In the genomic region with DNA sequence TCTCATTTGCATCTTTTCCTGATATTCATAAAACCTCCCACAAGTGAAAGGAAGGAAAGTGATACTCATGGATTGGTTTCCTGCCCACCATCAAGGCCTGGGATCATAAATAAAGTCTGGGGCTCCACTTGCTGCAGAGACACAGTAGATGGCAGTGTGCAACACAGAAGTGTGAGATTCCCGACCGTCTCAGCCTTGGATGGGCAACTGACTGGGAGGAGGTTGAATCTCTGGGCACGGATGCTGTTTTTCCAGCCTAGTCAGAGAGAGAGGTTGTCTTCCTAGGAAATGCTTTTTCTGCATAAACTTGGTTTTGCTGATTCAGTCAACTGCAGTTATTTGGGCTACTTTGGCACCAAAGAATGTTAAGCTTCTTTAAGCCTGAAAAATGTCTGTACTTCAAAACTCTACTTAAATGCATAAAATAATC, we compare ENCODE assay signal across 9 cellular contexts. TPM values are rescaled to one million over a fixed set of nuclear protein-coding genes. Genes with fewer than 3 reads are reported as not detected.
DNase-seq lines count a peak whose midpoint lies in the region; ATAC-seq and TF ChIP-seq lines count a peak whose summit lies in the region.
"Had no signal": no experiment of that assay in that cellular context is flagged by ENCODE, and none has a peak within 500 bp of the region (broad histone marks: within the 10 kb centered on the region; RNA-seq: fewer than 3 reads in every experiment).

No MANE protein-coding gene starts in this region.

- H3K36me3 Mint-ChIP-seq in CD14-positive monocyte = no peaks in the 10 kb centered on the region
- no peaks in the 10 kb centered on the region for H3K36me3 Mint-ChIP-seq in activated naive CD4-positive, alpha-beta T cell treated with anti-CD3 and anti-CD28 coated beads, Interleukin-2, amount 50 U/mL, for 72 hours

- TF ChIP-seq CTCF in GM06990 (IDR thresholded peaks at IDR 0.05; ENCODE audit: insufficient read depth, low read length, poor library complexity, severe bottlenecking) = peak; percentile 49
- peak; percentile 83 for TF ChIP-seq CTCF in WERI-Rb-1 (IDR thresholded peaks at IDR 0.05; ENCODE audit: low read depth, low read length)
- TF ChIP-seq CTCF in heart right ventricle (IDR thresholded peaks at IDR 0.05) = peak; percentile 34 to 74 (median 64)
- no peak for TF ChIP-seq CTCF in CD14-positive monocyte (IDR thresholded peaks at IDR 0.05)

- H3K27ac ChIP-seq in WERI-Rb-1 (no peak overlapping the region), heart right ventricle (no peak overlapping the region)

- intact Hi-C loops in heart right ventricle (cut with DNase I) = loop anchor here in 3 of 10 donors (5.0 to 10.0 kb wide), 2 partner anchors 35 to 1568 kb away; no protein-coding TSS in a partner anchor
- intact Hi-C loops in sciatic nerve (cut with DNase I) = no loop called here
- intact Hi-C loops in CD14-positive monocyte (cut with micrococcal nuclease) = no loop called here

- H3K27me3 ChIP-seq in GM06990 (replicated peaks; ENCODE audit: control insufficient read depth, insufficient read depth, low read length) (no peaks in the 10 kb centered on the region), WERI-Rb-1 (ENCODE audit: insufficient read depth, low read depth, severe bottlenecking) (no peaks in the 10 kb centered on the region), heart right ventricle (no peaks in the 10 kb centered on the region)

- H3K27ac Mint-ChIP-seq in CD14-positive monocyte = no peak overlapping the region
- H3K27ac Mint-ChIP-seq in activated naive CD4-positive, alpha-beta T cell treated with anti-CD3 and anti-CD28 coated beads, Interleukin-2, amount 50 U/mL, for 72 hours = no peak overlapping the region

- H3K4me1 ChIP-seq in heart right ventricle = no peaks in the 10 kb centered on the region

- H3K4me1 Mint-ChIP-seq in CD14-positive monocyte = no peaks in the 10 kb centered on the region

- no peak overlapping the region for H3K4me3 Mint-ChIP-seq in CD14-positive monocyte

- no peaks in the 10 kb centered on the region for H3K36me3 ChIP-seq in GM06990 (ENCODE audit: control insufficient read depth, insufficient read depth, low read length)
- H3K36me3 ChIP-seq in WERI-Rb-1 = no peaks in the 10 kb centered on the region
- no peaks in the 10 kb centered on the region for H3K36me3 ChIP-seq in heart right ventricle

- WGBS in heart right ventricle, 2 donors = 5 to 9% methylated on average over 3 of the region's 3 CpGs

- DNase-seq in GM06990 (ENCODE audit: extremely low read depth, insufficient read length) (no peak), NCI-H187 (lab: John Stamatoyannopoulos, UW) (peak; percentile 21 to 36), WERI-Rb-1 (peak; percentile 67), heart right ventricle (peak; percentile 19 to 51), sciatic nerve (ENCODE audit: low spot score) (peak; percentile 76), CD14-positive monocyte (ENCODE audit: low spot score) (no peak)
- no peak for DNase-seq in activated naive CD4-positive, alpha-beta T cell treated with anti-CD3 and anti-CD28 coated beads, Interleukin-2, amount 50 U/mL, for 72 hours (ENCODE audit: low spot score in 2 of 2)
- DNase-seq in stimulated activated naive CD4-positive, alpha-beta T cell (lab: John Stamatoyannopoulos, UW) = no peak

- H3K4me3 ChIP-seq in GM06990 (replicated peaks; ENCODE audit: low read depth, low read length) (no peak overlapping the region), WERI-Rb-1 (ENCODE audit: low read depth, low read length) (no peak overlapping the region), heart right ventricle (no peak overlapping the region)

- H3K9me3 Mint-ChIP-seq in CD14-positive monocyte = peaks cover 0 to 8% (median 2%) of the 10 kb centered on the region in 7 donors
- no peaks in the 10 kb centered on the region for H3K9me3 Mint-ChIP-seq in activated naive CD4-positive, alpha-beta T cell treated with anti-CD3 and anti-CD28 coated beads, Interleukin-2, amount 50 U/mL, for 72 hours

- ATAC-seq in heart right ventricle (peak; percentile 69 to 93 (median 87)), sciatic nerve (peak; percentile 95)
- ATAC-seq in activated naive CD4-positive, alpha-beta T cell treated with anti-CD3 and anti-CD28 coated beads, Interleukin-2, amount 50 U/mL, for 72 hours = no peak

- H3K27me3 Mint-ChIP-seq in CD14-positive monocyte (ENCODE audit: low read depth in 3 of 3) = peaks cover under 1 to 2% (median 1%) of the 10 kb centered on the region in 3 donors

- no peaks in the 10 kb centered on the region for H3K9me3 ChIP-seq in WERI-Rb-1 (ENCODE audit: severe bottlenecking)
- H3K9me3 ChIP-seq in heart right ventricle = no peaks in the 10 kb centered on the region

RNA-seq across cellular contexts. Expression of a gene that starts 9.9 kb away (rescaled TPM):
- under 1 TPM in 1 of 10 donors, not detected in 9; 0.12 TPM for total RNA-seq in heart right ventricle
- not detected for polyA plus RNA-seq in heart right ventricle
- not detected for total RNA-seq in sciatic nerve
- polyA plus RNA-seq in CD14-positive monocyte = not detected
- total RNA-seq in activated naive CD4-positive, alpha-beta T cell treated with anti-CD3 and anti-CD28 coated beads, Interleukin-2, amount 50 U/mL, for 72 hours = not detected
- total RNA-seq: T-helper 2 cell treated with Interferon-gamma antibody and Interleukin-4, amounts not matched to agents 100 ng/mL and 5 ng/mL, for 36 hours had no signal

Comparison
In these comparisons a context has a peak if more than half of its experiments do, and no peak if none do; other contexts are left out.
1. DNase-seq: peak in NCI-H187 (2 of 2), WERI-Rb-1 (single experiment), heart right ventricle (2 of 2) and sciatic nerve (single experiment); none in GM06990 (single experiment), CD14-positive monocyte (single experiment), activated naive CD4-positive, alpha-beta T cell treated with anti-CD3 and anti-CD28 coated beads, Interleukin-2, amount 50 U/mL, for 72 hours (0 of 2) and stimulated activated naive CD4-positive, alpha-beta T cell (0 of 6).
2. ATAC-seq: peak in heart right ventricle (8 of 8) and sciatic nerve (single experiment); none in activated naive CD4-positive, alpha-beta T cell treated with anti-CD3 and anti-CD28 coated beads, Interleukin-2, amount 50 U/mL, for 72 hours (0 of 2).